In genomic region chr16:68528686-68529379, GRCh38 we compare ENCODE assay signal across 9 cellular contexts. TPM values are rescaled to one million over a fixed set of nuclear protein-coding genes. Genes with fewer than 3 reads are reported as not detected.
DNase-seq lines count a peak whose midpoint lies in the region; ATAC-seq and TF ChIP-seq lines count a peak whose summit lies in the region.
"Had no signal": no experiment of that assay in that cellular context is flagged by ENCODE, and none has a peak within 500 bp of the region (broad histone marks: within the 10 kb centered on the region; RNA-seq: fewer than 3 reads in every experiment).

No MANE protein-coding gene starts in this region.

- no peaks in the 10 kb centered on the region for H3F3A ChIP-seq in Loucy (ENCODE audit: low read depth)

- H3K9ac ChIP-seq in Loucy (ENCODE audit: low read depth, low read length, poor library complexity, severe bottlenecking) (no peak overlapping the region), neuronal stem cell (ENCODE audit: low read depth, low read length, poor library complexity) (no peak overlapping the region), stomach smooth muscle (ENCODE audit: low read length in 2 of 2) (peak overlapping the region in 1 of 2 donors; percentile 47)

- H4K91ac ChIP-seq in neuronal stem cell (ENCODE audit: low read depth, low read length, poor library complexity): no peak overlapping the region

- H3K27ac ChIP-seq in neuronal stem cell (replicated peaks; ENCODE audit: low read length) (no peak overlapping the region), stomach smooth muscle (ENCODE audit: low read length) (no peak overlapping the region)

- intact Hi-C loops in activated T-helper 1 cell treated with anti-CD3 and anti-CD28 coated beads, Interleukin-12 subunit alpha, Interleukin-12 subunit beta, Interleukin-2, Interleukin-4 antibody, amounts not matched to agents 30 ng/mL and 10 ng/mL and 1 ng/mL, durations not matched to agents 14 hours and 24 hours and 36 hours (cut with micrococcal nuclease): loop anchor here (1.0 to 5.0 kb wide), 7 partner anchors 64 to 604 kb away; partner anchors contain the start of genes CHTF8, TANGO6 and UTP4

- H3K4me2 ChIP-seq in Loucy (ENCODE audit: low read depth, low read length, poor library complexity, severe bottlenecking): no peak overlapping the region
- no peak overlapping the region for H3K4me2 ChIP-seq in neuronal stem cell (ENCODE audit: insufficient read depth, low read length, poor library complexity, severe bottlenecking)

- no CpG with 5 or more reads among the region's 29 CpGs for WGBS in neuronal stem cell (ENCODE audit: extremely low coverage in 2 of 2, insufficient read length in 2 of 2, insufficient replicate concordance in 1 of 2), 2 donors

- H2AFZ ChIP-seq in Loucy (ENCODE audit: low read length): peak overlapping the region; percentile 67; the same call in 1 of the 2 replicates
- H2AFZ ChIP-seq in neuronal stem cell (ENCODE audit: low read length): peak overlapping the region; percentile 76

- H3K4me3 ChIP-seq in Loucy (ENCODE audit: low read length, poor library complexity, severe bottlenecking) (no peak overlapping the region), fibroblast of pulmonary artery (replicated peaks; ENCODE audit: low read depth, low read length) (no peak overlapping the region), neuronal stem cell (ENCODE audit: low read length in 2 of 2) (no peak overlapping the region), stomach smooth muscle (ENCODE audit: low read length in 2 of 2) (peak overlapping the region; percentile 29 to 64)

- H4K8ac ChIP-seq in neuronal stem cell (ENCODE audit: low read depth, low read length): no peak overlapping the region

- H3K18ac ChIP-seq in neuronal stem cell (ENCODE audit: low read length): no peak overlapping the region

- H2BK120ac ChIP-seq in neuronal stem cell (ENCODE audit: low read depth, low read length): no peak overlapping the region

- no peak overlapping the region for H3K23ac ChIP-seq in neuronal stem cell (ENCODE audit: low read depth, low read length, poor library complexity)

- H2BK15ac ChIP-seq in neuronal stem cell (ENCODE audit: low read length): no peak overlapping the region

- peak overlapping the region; percentile 14 for H3K27ac Mint-ChIP-seq in activated T-helper 1 cell treated with anti-CD3 and anti-CD28 coated beads, Interleukin-12 subunit alpha, Interleukin-12 subunit beta, Interleukin-2, Interleukin-4 antibody, amounts not matched to agents 30 ng/mL and 10 ng/mL and 1 ng/mL, durations not matched to agents 14 hours and 24 hours and 36 hours
- H3K27ac Mint-ChIP-seq: dendritic cell treated with granulocyte-macrophage colony-stimulating factor and Interleukin-4, amounts not matched to agents 40 ng/mL and 50 ng/mL, for 4 days had no signal

- H3K79me2 ChIP-seq in Loucy (ENCODE audit: insufficient read depth, low read length): no peaks in the 10 kb centered on the region

- peaks cover 18% of the 10 kb centered on the region for H3K4me1 Mint-ChIP-seq in activated T-helper 1 cell treated with anti-CD3 and anti-CD28 coated beads, Interleukin-12 subunit alpha, Interleukin-12 subunit beta, Interleukin-2, Interleukin-4 antibody, amounts not matched to agents 30 ng/mL and 10 ng/mL and 1 ng/mL, durations not matched to agents 14 hours and 24 hours and 36 hours (ENCODE audit: low read depth)

- peak; percentile 78 for ATAC-seq in GM21786 (IDR thresholded peaks at IDR 0.05; ENCODE audit: unreplicated experiment)

- no peak overlapping the region for H2BK5ac ChIP-seq in neuronal stem cell (ENCODE audit: low read length)

- no peaks in the 10 kb centered on the region for H3K36me3 ChIP-seq in Loucy (ENCODE audit: insufficient read depth, low read length)
- H3K36me3 ChIP-seq in neuronal stem cell (replicated peaks in 1 of 2; ENCODE audit: control insufficient read depth in 2 of 2, insufficient read depth in 2 of 2, low read length in 2 of 2): no peaks in the 10 kb centered on the region
- H3K36me3 ChIP-seq in stomach smooth muscle (ENCODE audit: control insufficient read depth in 2 of 2, insufficient read depth in 2 of 2, low read length in 2 of 2): no peaks in the 10 kb centered on the region

- H3K27me3 ChIP-seq in Loucy (ENCODE audit: insufficient read depth, low read length, poor library complexity, severe bottlenecking) (peaks cover 8% of the 10 kb centered on the region), neuronal stem cell (ENCODE audit: control insufficient read depth in 3 of 3, insufficient read depth in 3 of 3, low read depth in 1 of 3, low read length in 3 of 3) (peaks cover 0 to 8% (median 0%) of the 10 kb centered on the region in 3 experiments), stomach smooth muscle (ENCODE audit: control insufficient read depth in 1 of 2, insufficient read depth in 2 of 2, low read length in 2 of 2) (peaks cover 0 to 2% of the 10 kb centered on the region in 2 donors)

- peaks cover 16% of the 10 kb centered on the region for H3K9me3 Mint-ChIP-seq in activated T-helper 1 cell treated with anti-CD3 and anti-CD28 coated beads, Interleukin-12 subunit alpha, Interleukin-12 subunit beta, Interleukin-2, Interleukin-4 antibody, amounts not matched to agents 30 ng/mL and 10 ng/mL and 1 ng/mL, durations not matched to agents 14 hours and 24 hours and 36 hours

- H3K9me2 ChIP-seq in Loucy (replicated peaks; ENCODE audit: low read depth, low read length): no peaks in the 10 kb centered on the region

- no peaks in the 10 kb centered on the region for H3K79me1 ChIP-seq in neuronal stem cell (ENCODE audit: low read depth, low read length)

- H3K4me1 ChIP-seq in Loucy (ENCODE audit: insufficient read depth, low read length, poor library complexity, severe bottlenecking) (no peaks in the 10 kb centered on the region), neuronal stem cell (ENCODE audit: control insufficient read depth in 2 of 2, insufficient read depth in 1 of 2, low read depth in 1 of 2, low read length in 2 of 2) (peaks cover 0 to 2% of the 10 kb centered on the region in 2 donors), stomach smooth muscle (ENCODE audit: control insufficient read depth, insufficient read depth, low read length) (peaks cover 15% of the 10 kb centered on the region)

- peak overlapping the region; percentile 85 for H3K4me3 Mint-ChIP-seq in activated T-helper 1 cell treated with anti-CD3 and anti-CD28 coated beads, Interleukin-12 subunit alpha, Interleukin-12 subunit beta, Interleukin-2, Interleukin-4 antibody, amounts not matched to agents 30 ng/mL and 10 ng/mL and 1 ng/mL, durations not matched to agents 14 hours and 24 hours and 36 hours

- peaks cover 10% of the 10 kb centered on the region for H3K36me3 Mint-ChIP-seq in activated T-helper 1 cell treated with anti-CD3 and anti-CD28 coated beads, Interleukin-12 subunit alpha, Interleukin-12 subunit beta, Interleukin-2, Interleukin-4 antibody, amounts not matched to agents 30 ng/mL and 10 ng/mL and 1 ng/mL, durations not matched to agents 14 hours and 24 hours and 36 hours (ENCODE audit: low read depth)

- peaks cover 4% of the 10 kb centered on the region for H3K27me3 Mint-ChIP-seq in activated T-helper 1 cell treated with anti-CD3 and anti-CD28 coated beads, Interleukin-12 subunit alpha, Interleukin-12 subunit beta, Interleukin-2, Interleukin-4 antibody, amounts not matched to agents 30 ng/mL and 10 ng/mL and 1 ng/mL, durations not matched to agents 14 hours and 24 hours and 36 hours (ENCODE audit: insufficient read depth)

- in situ Hi-C loops in Caki2 (cut with HindIII; ENCODE audit: low pct_unique_long_range_greater_than_20kb, low sequenced_read_pairs): no loop called here

- H2BK12ac ChIP-seq in neuronal stem cell (ENCODE audit: low read length): no peak overlapping the region

- no peak overlapping the region for H3K14ac ChIP-seq in neuronal stem cell (ENCODE audit: low read length)

- DNase-seq in Caki2 (ENCODE audit: low read depth) (peak; percentile 68), RKO (ENCODE audit: low spot score) (peak; percentile 90), fibroblast of pulmonary artery (ENCODE audit: low read depth) (peak; percentile 82), neuronal stem cell (ENCODE audit: low spot score) (peak; percentile 80)
- peak; percentile 81 for DNase-seq in activated T-helper 1 cell treated with anti-CD3 and anti-CD28 coated beads, Interleukin-12 subunit alpha, Interleukin-12 subunit beta, Interleukin-2, Interleukin-4 antibody, amounts not matched to agents 30 ng/mL and 10 ng/mL and 1 ng/mL, durations not matched to agents 14 hours and 24 hours and 36 hours (ENCODE audit: low spot score)

- H3K9me3 ChIP-seq in Loucy (ENCODE audit: insufficient read depth, low read depth, low read length): no peaks in the 10 kb centered on the region; the same call in 1 of the 2 replicates
- peaks cover 3 to 20% of the 10 kb centered on the region in 2 donors for H3K9me3 ChIP-seq in neuronal stem cell (replicated peaks in 1 of 2; ENCODE audit: control insufficient read depth in 2 of 2, insufficient read depth in 1 of 2, low read depth in 1 of 2, low read length in 2 of 2)
- no peaks in the 10 kb centered on the region for H3K9me3 ChIP-seq in stomach smooth muscle (ENCODE audit: control insufficient read depth in 2 of 2, low read length in 2 of 2)

- no peak overlapping the region for H3K4ac ChIP-seq in neuronal stem cell (ENCODE audit: low read length)

- TF ChIP-seq CTCF in Loucy (conservative IDR thresholded peaks at IDR 0.05; ENCODE audit: low read length): peak; percentile 93
- TF ChIP-seq CTCF in fibroblast of pulmonary artery (IDR thresholded peaks at IDR 0.05; ENCODE audit: low read length, missing control alignments): peak; percentile 92

- no peak overlapping the region for H2AK5ac ChIP-seq in neuronal stem cell (ENCODE audit: low read depth, low read length)

- no peaks in the 10 kb centered on the region for H4K20me1 ChIP-seq in Loucy (ENCODE audit: insufficient read depth, low read length, poor library complexity, severe bottlenecking)

RNA-seq across cellular contexts. Expression of gene ZFP90, which starts 10.3 kb away (rescaled TPM):
- 22.6 and 51.9 TPM in 2 replicates for total RNA-seq in Caki2 (2014; rRNA removed; shearing (Covaris generic); ENCODE audit: low replicate concordance)
- total RNA-seq in activated T-helper 1 cell treated with anti-CD3 and anti-CD28 coated beads, Interleukin-12 subunit alpha, Interleukin-12 subunit beta, Interleukin-2, Interleukin-4 antibody, amounts not matched to agents 30 ng/mL and 10 ng/mL and 1 ng/mL, durations not matched to agents 14 hours and 24 hours and 36 hours: 19.3 and 21.9 TPM in 2 replicates
- 58.9 TPM for polyA plus RNA-seq in neuronal stem cell (2013, experiment 1 of 2)
- 65.3 TPM for polyA plus RNA-seq in neuronal stem cell (2013, experiment 2 of 2)

Comparison
In these comparisons a context has a peak if more than half of its experiments do, and no peak if none do; other contexts are left out.
1. H3K4me3 ChIP-seq: peak in stomach smooth muscle (2 of 2); none in Loucy (single experiment), fibroblast of pulmonary artery (single experiment) and neuronal stem cell (0 of 2).
2. Peak in every context shown above with its lines, with median percentiles within 50 percentile points of each other: DNase-seq.